Comparison of ENCODE assay signal across 13 cellular contexts in genomic region chr1:114718661-114719423, GRCh38. TPM values are rescaled to one million over a fixed set of nuclear protein-coding genes. Genes with fewer than 3 reads are reported as not detected.
DNase-seq lines count a peak whose midpoint lies in the region; ATAC-seq, FAIRE-seq and TF ChIP-seq lines count a peak whose summit lies in the region.
"Had no signal": no experiment of that assay in that cellular context is flagged by ENCODE, and none has a peak within 500 bp of the region (broad histone marks: within the 10 kb centered on the region; RNA-seq: fewer than 3 reads in every experiment).

No MANE protein-coding gene starts in this region.

- intact Hi-C loops in natural killer cell (cut with micrococcal nuclease), result no loop called here
- intact Hi-C loops in kidney (cut with DNase I), result no loop called here

- peaks cover 46% of the 10 kb centered on the region for H3K36me3 Mint-ChIP-seq in CD4-positive, CD25-positive, alpha-beta regulatory T cell
- peaks cover 2% of the 10 kb centered on the region for H3K36me3 Mint-ChIP-seq in IgD-negative memory B cell
- H3K36me3 Mint-ChIP-seq in natural killer cell, result peaks cover 41% of the 10 kb centered on the region

- no peak for DNase-seq in CD4-positive, CD25-positive, alpha-beta regulatory T cell
- peak; percentile 58 for DNase-seq in astrocyte of the hippocampus (ENCODE audit: low read depth, low spot score)
- no peak for DNase-seq in natural killer cell
- DNase-seq in kidney, result no peak
- DNase-seq in AG08396 (ENCODE audit: low spot score), result no peak
- DNase-seq: effector memory CD4-positive, alpha-beta T cell; left cardiac atrium had no signal

- H3K9ac ChIP-seq in kidney (ENCODE audit: low read length in 2 of 2), result no peak overlapping the region

- no peaks in the 10 kb centered on the region for H3K9me3 Mint-ChIP-seq in CD4-positive, CD25-positive, alpha-beta regulatory T cell
- H3K9me3 Mint-ChIP-seq in IgD-negative memory B cell (no peaks in the 10 kb centered on the region), natural killer cell (no peaks in the 10 kb centered on the region)

- no peak for TF ChIP-seq CTCF in natural killer cell (IDR thresholded peaks at IDR 0.05)
- no peak for TF ChIP-seq CTCF in kidney (IDR thresholded peaks at IDR 0.05; ENCODE audit: borderline replicate concordance, extremely low read depth, insufficient read depth)

- H3K4me1 ChIP-seq in CD4-positive, CD25-positive, alpha-beta regulatory T cell (ENCODE audit: control insufficient read depth, insufficient read depth, low read length, poor library complexity, severe bottlenecking), result peaks cover 16% of the 10 kb centered on the region
- peaks cover 0 to 6% of the 10 kb centered on the region in 2 donors for H3K4me1 ChIP-seq in kidney (ENCODE audit: control insufficient read depth in 1 of 2, insufficient read depth in 1 of 2, low read depth in 1 of 2, low read length in 2 of 2)
- H3K4me1 ChIP-seq: SJSA1 had no signal

- H3K27ac ChIP-seq in CD4-positive, CD25-positive, alpha-beta regulatory T cell (ENCODE audit: insufficient read depth, low read length, poor library complexity, severe bottlenecking), result no peak overlapping the region
- no peak overlapping the region for H3K27ac ChIP-seq in kidney (ENCODE audit: low read depth in 2 of 2, low read length in 2 of 2)
- H3K27ac ChIP-seq: SJSA1 had no signal

- H3K27me3 ChIP-seq in CD4-positive, CD25-positive, alpha-beta regulatory T cell (ENCODE audit: control insufficient read depth, insufficient read depth, low read length), result no peaks in the 10 kb centered on the region
- H3K27me3 ChIP-seq: SJSA1 had no signal

- H3K9me3 ChIP-seq in CD4-positive, CD25-positive, alpha-beta regulatory T cell (ENCODE audit: control insufficient read depth in 2 of 2, low read length in 2 of 2), result no peaks in the 10 kb centered on the region
- no peaks in the 10 kb centered on the region for H3K9me3 ChIP-seq in kidney (ENCODE audit: control insufficient read depth in 1 of 2, low read length in 2 of 2)
- H3K9me3 ChIP-seq: SJSA1 had no signal

- ATAC-seq in CD4-positive, CD25-positive, alpha-beta regulatory T cell (ENCODE audit: low read depth in 2 of 2), result no peak
- ATAC-seq in natural killer cell (no peak), HG03097 (IDR thresholded peaks at IDR 0.05; ENCODE audit: low FRiP score, unreplicated experiment) (no peak), HG02798 (IDR thresholded peaks at IDR 0.05; ENCODE audit: poor library complexity, unreplicated experiment) (no peak)
- ATAC-seq: left cardiac atrium had no signal

- H3K36me3 ChIP-seq in CD4-positive, CD25-positive, alpha-beta regulatory T cell (ENCODE audit: control insufficient read depth, insufficient read depth, low read length), result peaks cover 66% of the 10 kb centered on the region
- H3K36me3 ChIP-seq in kidney (ENCODE audit: control insufficient read depth in 1 of 2, insufficient read depth in 2 of 2, low read length in 2 of 2), result peaks cover 44 to 55% of the 10 kb centered on the region in 2 donors

- H3K4me3 ChIP-seq in CD4-positive, CD25-positive, alpha-beta regulatory T cell (ENCODE audit: low read depth, low read length), result no peak overlapping the region
- H3K4me3 ChIP-seq in kidney (ENCODE audit: low read length in 2 of 2), result no peak overlapping the region
- H3K4me3 ChIP-seq: SJSA1 had no signal

- peak overlapping the region in 2 of 3 donors; percentile 15 to 99 for H3K27ac Mint-ChIP-seq in CD4-positive, CD25-positive, alpha-beta regulatory T cell
- H3K27ac Mint-ChIP-seq in IgD-negative memory B cell (peak overlapping the region; percentile 83 to 89 (median 88)), natural killer cell (peak overlapping the region; percentile 18 to 33)

- H3K27me3 Mint-ChIP-seq in CD4-positive, CD25-positive, alpha-beta regulatory T cell, result no peaks in the 10 kb centered on the region
- H3K27me3 Mint-ChIP-seq in IgD-negative memory B cell (no peaks in the 10 kb centered on the region), natural killer cell (ENCODE audit: low read depth in 2 of 2) (no peaks in the 10 kb centered on the region)

- H3K4me3 Mint-ChIP-seq in CD4-positive, CD25-positive, alpha-beta regulatory T cell, result peak overlapping the region in 2 of 4 donors; percentile 61
- peak overlapping the region in 2 of 4 donors; percentile 47 to 79 for H3K4me3 Mint-ChIP-seq in IgD-negative memory B cell
- H3K4me3 Mint-ChIP-seq in natural killer cell, result peak overlapping the region; percentile 15

- no peak for FAIRE-seq in kidney (lab: Jason Lieb, UNC)
- FAIRE-seq: HTR-8/SVneo had no signal

- peaks cover 17 to 30% (median 25%) of the 10 kb centered on the region in 4 donors for H3K4me1 Mint-ChIP-seq in CD4-positive, CD25-positive, alpha-beta regulatory T cell
- H3K4me1 Mint-ChIP-seq in IgD-negative memory B cell (peaks cover 8 to 21% (median 13%) of the 10 kb centered on the region in 3 donors), natural killer cell (peaks cover 18 to 20% of the 10 kb centered on the region in 2 donors)

RNA-seq across cellular contexts. Expression of gene NRAS, which starts 2.3 kb away (rescaled TPM):
- 33.6 TPM for total RNA-seq in CD4-positive, CD25-positive, alpha-beta regulatory T cell
- 10 to 100 TPM; 25.4 to 35.8 (median 27.6) TPM for polyA plus RNA-seq in CD4-positive, CD25-positive, alpha-beta regulatory T cell
- polyA plus RNA-seq in IgD-negative memory B cell (30.6 TPM), kidney (ENCODE audit: insufficient read depth, low read depth, low replicate concordance) (13.3 TPM)
- total RNA-seq in natural killer cell (10 to 100 TPM; 41.1 to 45.7 (median 43.8) TPM), kidney (35.2 TPM)

RNA-seq across cellular contexts. Expression of gene AMPD1, which starts 23.5 kb away (rescaled TPM):
- total RNA-seq in CD4-positive, CD25-positive, alpha-beta regulatory T cell, result 0.69 TPM
- polyA plus RNA-seq in CD4-positive, CD25-positive, alpha-beta regulatory T cell, result not detected
- polyA plus RNA-seq in IgD-negative memory B cell (0.21 TPM), kidney (ENCODE audit: insufficient read depth, low read depth, low replicate concordance) (not detected)
- total RNA-seq in natural killer cell (not detected), kidney (1.5 TPM)
- total RNA-seq: left cardiac atrium, pulmonary artery endothelial cell, SJSA1 had no signal

RNA-seq across cellular contexts. Expression of gene CSDE1, which starts 38.9 kb away (rescaled TPM):
- 641 TPM for total RNA-seq in CD4-positive, CD25-positive, alpha-beta regulatory T cell
- polyA plus RNA-seq in CD4-positive, CD25-positive, alpha-beta regulatory T cell, result 100 to 1,000 TPM; 363 to 395 (median 367) TPM
- 312 TPM for polyA plus RNA-seq in IgD-negative memory B cell
- total RNA-seq in natural killer cell, result 100 to 1,000 TPM; 461 to 473 (median 470) TPM
- 486 TPM for total RNA-seq in kidney
- polyA plus RNA-seq in kidney (ENCODE audit: insufficient read depth, low read depth, low replicate concordance), result 165 TPM

RNA-seq across cellular contexts. Expression of gene DENND2C, which starts 49.0 kb away (rescaled TPM):
- 2.2 TPM for total RNA-seq in CD4-positive, CD25-positive, alpha-beta regulatory T cell
- polyA plus RNA-seq in CD4-positive, CD25-positive, alpha-beta regulatory T cell, result under 1 TPM in 3 of 4 donors, not detected in 1; 0.11 to 0.78 (median 0.25) TPM
- polyA plus RNA-seq in IgD-negative memory B cell (0.25 TPM), kidney (ENCODE audit: insufficient read depth, low read depth, low replicate concordance) (0.88 TPM)
- total RNA-seq in natural killer cell (1 to 10 TPM; 1.6 to 6.7 (median 1.7) TPM), kidney (2.5 TPM)

Comparison
In these comparisons a context has a peak if more than half of its experiments do, and no peak if none do; other contexts are left out.
1. H3K27ac Mint-ChIP-seq: peak in every context shown above with its lines; median percentile 88 in IgD-negative memory B cell; 57 in CD4-positive, CD25-positive, alpha-beta regulatory T cell; 26 in natural killer cell.